ENCODE assay signal across 1 cellular context in the genomic region with DNA sequence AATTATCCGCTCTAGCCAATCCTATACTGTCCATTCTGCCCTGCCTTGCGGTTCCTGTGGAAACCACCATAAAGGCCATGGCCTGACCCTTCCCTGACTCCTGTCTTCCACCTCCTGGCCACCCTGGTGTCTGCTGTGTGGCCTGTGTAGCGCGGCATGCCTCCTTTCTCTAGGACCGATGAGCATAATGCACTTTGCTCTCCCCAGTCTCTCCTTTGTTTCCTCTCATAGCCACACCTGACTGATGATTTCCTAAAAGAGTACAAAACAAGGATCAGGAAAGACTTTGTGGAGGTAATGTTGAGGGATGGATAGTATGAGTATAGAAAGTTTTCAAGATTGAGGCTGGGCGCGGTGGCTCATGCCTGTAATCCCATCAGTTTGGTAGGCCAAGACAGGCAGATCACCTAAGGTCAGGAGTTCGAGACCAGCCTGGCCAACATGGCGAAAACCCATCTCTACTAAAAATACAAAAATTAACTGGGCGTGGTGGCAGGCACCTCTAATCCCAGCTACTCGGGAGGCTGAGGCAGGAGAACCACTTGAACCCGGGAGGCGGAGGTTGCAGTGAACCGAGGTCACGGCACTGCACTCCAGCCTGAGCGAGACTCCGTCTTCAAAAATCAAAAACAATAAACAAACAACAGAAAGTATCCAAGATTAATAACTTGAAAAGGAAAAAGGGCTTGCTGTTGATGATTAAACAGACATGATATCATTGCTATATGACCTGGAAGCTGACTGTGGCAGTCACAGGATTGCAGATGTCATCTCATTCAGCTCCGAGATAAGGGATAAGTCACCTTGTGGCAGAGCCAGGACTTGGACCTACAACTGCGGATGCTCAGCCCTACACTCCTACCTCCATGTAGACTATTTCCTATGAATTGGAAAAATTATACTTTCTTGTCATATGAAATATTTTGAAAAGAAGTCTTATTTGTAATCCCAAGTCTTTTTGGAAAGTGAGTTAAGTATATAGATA.
A peak's percentile ranks its signal among the peaks of the same experiment; 100 is the strongest.
TF ChIP-seq lines count a peak whose summit lies in the region.

No MANE protein-coding gene starts in this region.

TF ChIP-seq in HepG2, 621 proteins besides CTCF, POLR2A, EP300 and RAD21 (continued from another document):
- TF ChIP-seq, protein P1, sequence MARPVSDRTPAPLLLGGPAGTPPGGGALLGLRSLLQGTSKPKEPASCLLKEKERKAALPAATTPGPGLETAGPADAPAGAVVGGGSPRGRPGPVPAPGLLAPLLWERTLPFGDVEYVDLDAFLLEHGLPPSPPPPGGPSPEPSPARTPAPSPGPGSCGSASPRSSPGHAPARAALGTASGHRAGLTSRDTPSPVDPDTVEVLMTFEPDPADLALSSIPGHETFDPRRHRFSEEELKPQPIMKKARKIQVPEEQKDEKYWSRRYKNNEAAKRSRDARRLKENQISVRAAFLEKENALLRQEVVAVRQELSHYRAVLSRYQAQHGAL (CRISPR knock-in tag; IDR thresholded peaks at IDR 0.05; ENCODE audit: not compliant biosample characterization): no peak
- TF ChIP-seq ZNF558 (CRISPR knock-in tag; IDR thresholded peaks at IDR 0.05; ENCODE audit: borderline replicate concordance) (no peak), FOXC1 (CRISPR knock-in tag; IDR thresholded peaks at IDR 0.05; ENCODE audit: borderline replicate concordance) (no peak), HMGXB4 (CRISPR knock-in tag; IDR thresholded peaks at IDR 0.05; ENCODE audit: borderline replicate concordance in 1 of 2, low read depth in 1 of 2) (peak in 1 of 2 experiments; percentile 72; a peak in 3 of 4 replicates), SRSF4 (IDR thresholded peaks at IDR 0.05; ENCODE audit: low read depth, low read length, poor library complexity, severe bottlenecking) (no peak), POGZ (CRISPR knock-in tag; IDR thresholded peaks at IDR 0.05) (peak; percentile 56; the same call in 1 of the 2 replicates), MTF1 (CRISPR knock-in tag; IDR thresholded peaks at IDR 0.05) (no peak), ZMYM4 (CRISPR knock-in tag; IDR thresholded peaks at IDR 0.05) (peak; percentile 76), ZBED4 (CRISPR knock-in tag; IDR thresholded peaks at IDR 0.05; ENCODE audit: borderline replicate concordance) (no peak), KLF6 (CRISPR knock-in tag; IDR thresholded peaks at IDR 0.05) (no peak), ZEB1 (IDR thresholded peaks at IDR 0.05; ENCODE audit: insufficient replicate concordance, low read depth) (no peak), ZNF446 (CRISPR knock-in tag; IDR thresholded peaks at IDR 0.05) (no peak), TCF7 (IDR thresholded peaks at IDR 0.05; ENCODE audit: low read depth) (no peak), YEATS2 (CRISPR knock-in tag; IDR thresholded peaks at IDR 0.05; ENCODE audit: borderline replicate concordance) (no peak; the same call in 1 of the 2 replicates), SNAPC2 (CRISPR knock-in tag; IDR thresholded peaks at IDR 0.05) (no peak), ZNF569 (CRISPR knock-in tag; IDR thresholded peaks at IDR 0.05; ENCODE audit: borderline replicate concordance) (0 out of 2 replicates have a peak, but pooled peaks have one; percentile 9), ZNF761 (CRISPR knock-in tag; conservative IDR thresholded peaks at IDR 0.05) (no peak), ZNF484 (CRISPR knock-in tag; IDR thresholded peaks at IDR 0.05; ENCODE audit: borderline replicate concordance, low read depth) (no peak), ZBTB7A (CRISPR knock-in tag; IDR thresholded peaks at IDR 0.05) (no peak), MIER3 (CRISPR knock-in tag; IDR thresholded peaks at IDR 0.05; ENCODE audit: borderline replicate concordance) (peak; percentile 68; the same call in 1 of the 2 replicates), RBAK (CRISPR knock-in tag; IDR thresholded peaks at IDR 0.05) (peak; percentile 96), TFAP4 (IDR thresholded peaks at IDR 0.05; ENCODE audit: borderline replicate concordance, low read depth) (peak; percentile 38; the same call in 1 of the 2 replicates)
- TF ChIP-seq, protein P2, sequence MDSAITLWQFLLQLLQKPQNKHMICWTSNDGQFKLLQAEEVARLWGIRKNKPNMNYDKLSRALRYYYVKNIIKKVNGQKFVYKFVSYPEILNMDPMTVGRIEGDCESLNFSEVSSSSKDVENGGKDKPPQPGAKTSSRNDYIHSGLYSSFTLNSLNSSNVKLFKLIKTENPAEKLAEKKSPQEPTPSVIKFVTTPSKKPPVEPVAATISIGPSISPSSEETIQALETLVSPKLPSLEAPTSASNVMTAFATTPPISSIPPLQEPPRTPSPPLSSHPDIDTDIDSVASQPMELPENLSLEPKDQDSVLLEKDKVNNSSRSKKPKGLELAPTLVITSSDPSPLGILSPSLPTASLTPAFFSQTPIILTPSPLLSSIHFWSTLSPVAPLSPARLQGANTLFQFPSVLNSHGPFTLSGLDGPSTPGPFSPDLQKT (CRISPR knock-in tag; IDR thresholded peaks at IDR 0.05; ENCODE audit: borderline replicate concordance): no peak
- TF ChIP-seq, protein P3, sequence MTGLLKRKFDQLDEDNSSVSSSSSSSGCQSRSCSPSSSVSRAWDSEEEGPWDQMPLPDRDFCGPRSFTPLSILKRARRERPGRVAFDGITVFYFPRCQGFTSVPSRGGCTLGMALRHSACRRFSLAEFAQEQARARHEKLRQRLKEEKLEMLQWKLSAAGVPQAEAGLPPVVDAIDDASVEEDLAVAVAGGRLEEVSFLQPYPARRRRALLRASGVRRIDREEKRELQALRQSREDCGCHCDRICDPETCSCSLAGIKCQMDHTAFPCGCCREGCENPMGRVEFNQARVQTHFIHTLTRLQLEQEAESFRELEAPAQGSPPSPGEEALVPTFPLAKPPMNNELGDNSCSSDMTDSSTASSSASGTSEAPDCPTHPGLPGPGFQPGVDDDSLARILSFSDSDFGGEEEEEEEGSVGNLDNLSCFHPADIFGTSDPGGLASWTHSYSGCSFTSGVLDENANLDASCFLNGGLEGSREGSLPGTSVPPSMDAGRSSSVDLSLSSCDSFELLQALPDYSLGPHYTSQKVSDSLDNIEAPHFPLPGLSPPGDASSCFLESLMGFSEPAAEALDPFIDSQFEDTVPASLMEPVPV (CRISPR knock-in tag; IDR thresholded peaks at IDR 0.05): no peak
- TF ChIP-seq, protein P4, sequence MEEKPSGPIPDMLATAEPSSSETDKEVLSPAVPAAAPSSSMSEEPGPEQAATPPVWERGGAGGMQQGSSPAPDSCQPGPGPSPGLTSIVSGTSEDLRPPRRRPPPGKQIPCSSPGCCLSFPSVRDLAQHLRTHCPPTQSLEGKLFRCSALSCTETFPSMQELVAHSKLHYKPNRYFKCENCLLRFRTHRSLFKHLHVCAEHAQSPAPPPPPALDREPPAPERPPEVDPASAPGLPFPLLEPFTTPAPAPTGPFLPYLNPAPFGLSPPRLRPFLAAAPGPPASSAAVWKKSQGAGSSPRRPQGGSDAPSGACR (CRISPR knock-in tag; IDR thresholded peaks at IDR 0.05): 0 out of 2 replicates have a peak, but pooled peaks have one; percentile 41
